In genomic region chr1:175450219-175450618, GRCh38 we compare ENCODE assay signal across 27 cellular contexts.
"Had no signal": no experiment of that assay in that cellular context is flagged by ENCODE, and none has a peak within 500 bp of the region (broad histone marks: within the 10 kb centered on the region; RNA-seq: fewer than 3 reads in every experiment).

No MANE protein-coding gene starts in this region.

- H3K36me3 Mint-ChIP-seq: mesothelial cell of epicardium; naive thymus-derived CD4-positive, alpha-beta T cell had no signal

- H3K4me3 ChIP-seq: colonic mucosa, esophagus squamous epithelium, gastrocnemius medialis, heart right ventricle, left lung, lower lobe of right lung had no signal

- H3K27me3 ChIP-seq: colonic mucosa, esophagus squamous epithelium, gastrocnemius medialis, left lung had no signal

- H3K9me3 Mint-ChIP-seq: dendritic cell treated with granulocyte-macrophage colony-stimulating factor and Interleukin-4, amounts not matched to agents 40 ng/mL and 50 ng/mL, for 4 days; effector memory CD8-positive, alpha-beta T cell; endodermal cell; mesothelial cell of epicardium had no signal

- FAIRE-seq: endometrium, islet of Langerhans, keratinocyte had no signal

- ATAC-seq: effector memory CD8-positive, alpha-beta T cell; esophagus mucosa; gastrocnemius medialis; heart right ventricle; left cardiac atrium; left lung; left ventricle myocardium superior; lower lobe of right lung; naive thymus-derived CD4-positive, alpha-beta T cell had no signal

- DNase-seq: colonic mucosa; cortex of kidney; effector CD8-positive, alpha-beta T cell; effector memory CD8-positive, alpha-beta T cell; endodermal cell; erythroblast; esophagus squamous epithelium; foreskin fibroblast; foreskin melanocyte; gastrocnemius medialis; glutamatergic neuron; head of caudate nucleus; heart right ventricle; hippocampal formation; left cardiac atrium; left lung; left ventricle myocardium superior; lower lobe of right lung; mesenchymal stem cell; naive thymus-derived CD4-positive, alpha-beta T cell had no signal

- H3K4me3 Mint-ChIP-seq: dendritic cell treated with granulocyte-macrophage colony-stimulating factor and Interleukin-4, amounts not matched to agents 40 ng/mL and 50 ng/mL, for 4 days; effector memory CD8-positive, alpha-beta T cell; endodermal cell; mesothelial cell of epicardium; naive thymus-derived CD4-positive, alpha-beta T cell had no signal

- H3K4me1 ChIP-seq: colonic mucosa, esophagus squamous epithelium, gastrocnemius medialis, heart right ventricle, left lung, lower lobe of right lung had no signal

- H3K36me3 ChIP-seq: colonic mucosa, esophagus squamous epithelium, gastrocnemius medialis, heart right ventricle, left lung, lower lobe of right lung had no signal

- H3K9me3 ChIP-seq: colonic mucosa, esophagus squamous epithelium, gastrocnemius medialis, heart right ventricle, left lung, lower lobe of right lung had no signal

- H3K27ac Mint-ChIP-seq: dendritic cell treated with granulocyte-macrophage colony-stimulating factor and Interleukin-4, amounts not matched to agents 40 ng/mL and 50 ng/mL, for 4 days; effector memory CD8-positive, alpha-beta T cell; endodermal cell; mesothelial cell of epicardium; naive thymus-derived CD4-positive, alpha-beta T cell had no signal

- H3K4me1 Mint-ChIP-seq: endodermal cell; mesothelial cell of epicardium; naive thymus-derived CD4-positive, alpha-beta T cell had no signal

- H3K27me3 Mint-ChIP-seq: dendritic cell treated with granulocyte-macrophage colony-stimulating factor and Interleukin-4, amounts not matched to agents 40 ng/mL and 50 ng/mL, for 4 days had no signal

- H3K27ac ChIP-seq: colonic mucosa, epithelial cell of prostate, esophagus squamous epithelium, gastrocnemius medialis, heart right ventricle, left lung, lower lobe of right lung had no signal
